Comparison of ENCODE assay signal across 20 cellular contexts in the genomic region with DNA sequence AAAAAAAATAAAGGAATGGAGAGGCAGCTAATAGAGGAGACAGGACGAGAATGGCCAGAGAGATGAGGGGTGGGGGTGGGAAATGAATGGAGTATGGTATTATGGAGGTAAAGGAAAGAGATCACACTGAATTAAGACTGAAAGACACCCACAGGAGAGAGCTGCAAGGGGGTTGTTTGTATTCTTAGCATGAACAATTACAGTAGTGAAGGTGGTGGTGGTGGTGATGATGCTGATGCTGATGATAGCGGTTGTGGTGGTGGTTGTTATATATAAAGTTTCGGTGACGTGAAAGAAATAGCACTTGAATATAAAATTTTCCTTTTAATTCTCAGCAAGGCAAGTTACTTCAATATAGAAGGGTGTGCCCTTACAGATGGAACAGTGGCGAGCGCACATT. TPM values are rescaled to one million over a fixed set of nuclear protein-coding genes. Genes with fewer than 3 reads are reported as not detected.
"Had no signal": no experiment of that assay in that cellular context is flagged by ENCODE, and none has a peak within 500 bp of the region (broad histone marks: within the 10 kb centered on the region; RNA-seq: fewer than 3 reads in every experiment).

No MANE protein-coding gene starts in this region.

- DNase-seq: esophagus squamous epithelium; foreskin fibroblast; glutamatergic neuron; islet precursor cell; mucosa of descending colon; naive thymus-derived CD8-positive, alpha-beta T cell; posterior cingulate gyrus; stimulated activated naive B cell treated with anti-CD40 and anti-IgM and Interleukin-4, amounts not matched to agents 10 μg/mL and 1 μg/mL and 100 μg/mL, for 72 hours; trophoblast cell had no signal

- H3K36me3 ChIP-seq: esophagus squamous epithelium, gastroesophageal sphincter had no signal

- H3K9me3 ChIP-seq: esophagus squamous epithelium, gastroesophageal sphincter, mucosa of descending colon had no signal

- H3K4me1 ChIP-seq: esophagus squamous epithelium, gastroesophageal sphincter had no signal

- H3K4me3 ChIP-seq: esophagus squamous epithelium, gastroesophageal sphincter, mucosa of descending colon had no signal

- H3K27me3 Mint-ChIP-seq: dendritic cell treated with granulocyte-macrophage colony-stimulating factor and Interleukin-4, amounts not matched to agents 40 ng/mL and 50 ng/mL, for 4 days; stimulated activated naive B cell treated with anti-CD40 and anti-IgM and Interleukin-4, amounts not matched to agents 10 μg/mL and 1 μg/mL and 100 μg/mL, for 72 hours had no signal

- H3K36me3 Mint-ChIP-seq: naive thymus-derived CD8-positive, alpha-beta T cell; stimulated activated naive B cell treated with anti-CD40 and anti-IgM and Interleukin-4, amounts not matched to agents 10 μg/mL and 1 μg/mL and 100 μg/mL, for 72 hours had no signal

- ATAC-seq: gastroesophageal sphincter; left lobe of liver; mucosa of descending colon; naive thymus-derived CD8-positive, alpha-beta T cell; sciatic nerve; stimulated activated naive B cell treated with anti-CD40 and anti-IgM and Interleukin-4, amounts not matched to agents 10 μg/mL and 1 μg/mL and 100 μg/mL, for 72 hours had no signal

- H3K9me3 Mint-ChIP-seq: dendritic cell treated with granulocyte-macrophage colony-stimulating factor and Interleukin-4, amounts not matched to agents 40 ng/mL and 50 ng/mL, for 4 days; stimulated activated naive B cell treated with anti-CD40 and anti-IgM and Interleukin-4, amounts not matched to agents 10 μg/mL and 1 μg/mL and 100 μg/mL, for 72 hours had no signal

- H3K4me3 Mint-ChIP-seq: dendritic cell treated with granulocyte-macrophage colony-stimulating factor and Interleukin-4, amounts not matched to agents 40 ng/mL and 50 ng/mL, for 4 days; naive thymus-derived CD8-positive, alpha-beta T cell; stimulated activated naive B cell treated with anti-CD40 and anti-IgM and Interleukin-4, amounts not matched to agents 10 μg/mL and 1 μg/mL and 100 μg/mL, for 72 hours had no signal

- H3K27ac ChIP-seq: esophagus squamous epithelium, gastroesophageal sphincter had no signal

- H3K27ac Mint-ChIP-seq: dendritic cell treated with granulocyte-macrophage colony-stimulating factor and Interleukin-4, amounts not matched to agents 40 ng/mL and 50 ng/mL, for 4 days; naive thymus-derived CD8-positive, alpha-beta T cell; stimulated activated naive B cell treated with anti-CD40 and anti-IgM and Interleukin-4, amounts not matched to agents 10 μg/mL and 1 μg/mL and 100 μg/mL, for 72 hours had no signal

RNA-seq across cellular contexts. Expression of gene ADGRE3, which starts 2.8 kb away (rescaled TPM):
- total RNA-seq: epithelial cell of proximal tubule; gastroesophageal sphincter; lower leg skin; naive thymus-derived CD8-positive, alpha-beta T cell; osteocyte; pulmonary artery endothelial cell; skeletal muscle tissue had no signal
- polyA plus RNA-seq: naive thymus-derived CD8-positive, alpha-beta T cell; neural cell; urinary bladder had no signal
